Comparison of ENCODE assay signal across 1 cellular context in genomic region chr11:1531961-1532586, GRCh38.
TF ChIP-seq lines count a peak whose summit lies in the region.

No MANE protein-coding gene starts in this region.

TF ChIP-seq in IMR-90, 13 proteins besides CTCF, POLR2A, EP300 and RAD21 (continued from another document):
- TF ChIP-seq BHLHE40 (IDR thresholded peaks at IDR 0.05; ENCODE audit: low read depth, low read length) (no peak), FOS (IDR thresholded peaks at IDR 0.05; ENCODE audit: low read depth, low read length) (no peak), SMC3 (IDR thresholded peaks at IDR 0.05; ENCODE audit: low read depth, low read length) (no peak), MXI1 (IDR thresholded peaks at IDR 0.05; ENCODE audit: borderline replicate concordance, low read depth, low read length) (no peak), CEBPB (IDR thresholded peaks at IDR 0.05; ENCODE audit: low read depth, low read length) (no peak), NFE2L2 (IDR thresholded peaks at IDR 0.05; ENCODE audit: low read depth, low read length) (no peak)
TF ChIP-seq in IMR-90: peak in this region for 0.
